ENCODE assay signal across 14 cellular contexts in the genomic region with DNA sequence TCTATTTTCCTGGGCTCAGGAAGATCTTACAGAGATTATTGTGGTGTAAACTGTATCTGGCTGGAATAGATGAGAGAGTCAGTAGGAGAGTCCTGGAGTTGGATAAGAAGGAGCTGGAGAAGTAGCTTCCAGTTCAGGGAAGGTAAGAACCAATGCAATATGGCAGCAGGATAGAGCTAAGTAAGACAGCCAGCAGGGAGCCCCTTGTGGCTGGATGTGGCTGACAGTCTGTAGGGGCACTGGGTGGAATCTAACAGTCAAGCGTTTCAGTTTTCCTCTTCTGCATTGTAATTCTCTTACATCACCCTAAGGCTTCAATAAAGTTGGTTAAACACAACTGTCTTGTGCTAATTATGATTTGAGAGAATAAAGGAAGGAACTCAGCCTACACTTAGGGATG.
DNase-seq lines count a peak whose midpoint lies in the region; ATAC-seq and TF ChIP-seq lines count a peak whose summit lies in the region.
"Had no signal": no experiment of that assay in that cellular context is flagged by ENCODE, and none has a peak within 500 bp of the region (broad histone marks: within the 10 kb centered on the region; RNA-seq: fewer than 3 reads in every experiment).

No MANE protein-coding gene starts in this region.

- peak overlapping the region; percentile 42 to 70 for H3K27ac ChIP-seq in right atrium auricular region
- no peak overlapping the region for H3K27ac ChIP-seq in OCI-LY3 (ENCODE audit: low read length)
- H3K27ac ChIP-seq in fibroblast of lung (ENCODE audit: insufficient read depth, low read length) = no peak overlapping the region
- H3K27ac ChIP-seq in ascending aorta = peak overlapping the region in 1 of 2 donors; percentile 63
- H3K27ac ChIP-seq in caudate nucleus (ENCODE audit: low read depth, low read length) = no peak overlapping the region

- no peak for TF ChIP-seq CTCF in right atrium auricular region (IDR thresholded peaks at IDR 0.05)
- TF ChIP-seq CTCF in OCI-LY3 (IDR thresholded peaks at IDR 0.05; ENCODE audit: low read depth, low read length) = peak; percentile 21; the same call in 1 of the 2 replicates
- TF ChIP-seq CTCF in fibroblast of lung (conservative IDR thresholded peaks at IDR 0.05 in 1 of 2, IDR thresholded peaks at IDR 0.05 in 1 of 2; ENCODE audit: low read depth in 1 of 2, low read length in 2 of 2) = peak; percentile 18 to 21
- TF ChIP-seq CTCF in ascending aorta (IDR thresholded peaks at IDR 0.05) = no peak

- H2AFZ ChIP-seq in OCI-LY3 (ENCODE audit: low read depth, low read length) = no peak overlapping the region
- H2AFZ ChIP-seq in fibroblast of lung (ENCODE audit: low read length) = no peak overlapping the region

- H3K9me3 ChIP-seq in right atrium auricular region (no peaks in the 10 kb centered on the region), OCI-LY3 (ENCODE audit: insufficient read depth, low read length) (no peaks in the 10 kb centered on the region), fibroblast of lung (ENCODE audit: control insufficient read depth, insufficient read depth, low read depth, low read length) (no peaks in the 10 kb centered on the region), ascending aorta (no peaks in the 10 kb centered on the region)
- H3K9me3 ChIP-seq: heart left ventricle had no signal

- H3K9ac ChIP-seq in OCI-LY3 (ENCODE audit: low read length) = no peak overlapping the region
- no peak overlapping the region for H3K9ac ChIP-seq in fibroblast of lung (ENCODE audit: insufficient read depth, low read length)

- DNase-seq in right atrium auricular region (ENCODE audit: low spot score) (no peak), Right ventricle myocardium superior (no peak), fibroblast of lung (ENCODE audit: low read depth in 2 of 2) (peak in 1 of 2 donors; percentile 15), ascending aorta (ENCODE audit: low spot score in 2 of 2) (no peak), caudate nucleus (lab: John Stamatoyannopoulos, UW) (no peak), islet precursor cell (no peak)
- DNase-seq: activated CD4-positive, alpha-beta T cell treated with anti-CD3 and anti-CD28 coated beads, Interleukin-2, amount 10 ng/mL, durations not matched to agents 7 days and 5 days; amygdala; CD8-positive, alpha-beta memory T cell; heart left ventricle; NCI-H510A; nephron progenitor cell had no signal

- H3K4me3 ChIP-seq in right atrium auricular region = no peak overlapping the region
- H3K4me3 ChIP-seq in OCI-LY3 (ENCODE audit: low read length) = no peak overlapping the region
- no peak overlapping the region for H3K4me3 ChIP-seq in fibroblast of lung (replicated peaks in 1 of 4; ENCODE audit: control extremely low read depth in 1 of 4, insufficient read depth in 1 of 4, low read depth in 3 of 4, low read length in 4 of 4)
- no peak overlapping the region for H3K4me3 ChIP-seq in ascending aorta

- no peak overlapping the region for H3K4me2 ChIP-seq in OCI-LY3 (ENCODE audit: low read length)
- no peak overlapping the region for H3K4me2 ChIP-seq in fibroblast of lung (ENCODE audit: extremely low read depth, insufficient read depth, low read length)

- H3K36me3 ChIP-seq in right atrium auricular region = no peaks in the 10 kb centered on the region
- no peaks in the 10 kb centered on the region for H3K36me3 ChIP-seq in OCI-LY3 (replicated peaks; ENCODE audit: low read depth, low read length)
- H3K36me3 ChIP-seq in fibroblast of lung (ENCODE audit: control insufficient read depth, insufficient read depth, low read length) = no peaks in the 10 kb centered on the region
- no peaks in the 10 kb centered on the region for H3K36me3 ChIP-seq in ascending aorta
- H3K36me3 ChIP-seq: heart left ventricle had no signal

- H3K79me2 ChIP-seq in OCI-LY3 (ENCODE audit: low read length) (no peaks in the 10 kb centered on the region), fibroblast of lung (ENCODE audit: control insufficient read depth, insufficient read depth, low read length) (no peaks in the 10 kb centered on the region)

- intact Hi-C loops in Right ventricle myocardium superior (cut with DNase I) (no loop called here), ascending aorta (cut with DNase I) (loop anchor here (5.0 kb wide), 3 partner anchors 70 to 245 kb away; a partner anchor contains a TSS)

- H4K20me1 ChIP-seq in OCI-LY3 (ENCODE audit: insufficient read depth, low read length) (no peaks in the 10 kb centered on the region), fibroblast of lung (ENCODE audit: control insufficient read depth, extremely low read depth, insufficient read depth, low read length) (no peaks in the 10 kb centered on the region)

- ATAC-seq in Right ventricle myocardium superior (ENCODE audit: poor library complexity) (no peak), HG03439 (IDR thresholded peaks at IDR 0.05; ENCODE audit: unreplicated experiment) (no peak)

- H3K4me1 ChIP-seq in right atrium auricular region (peaks cover 0 to 67% of the 10 kb centered on the region in 2 donors), OCI-LY3 (ENCODE audit: low read length) (peaks cover 7% of the 10 kb centered on the region; the same call in 1 of the 2 replicates), fibroblast of lung (ENCODE audit: control insufficient read depth, extremely low read depth, insufficient read depth, low read length) (peaks cover 18% of the 10 kb centered on the region), ascending aorta (peaks cover 9 to 38% of the 10 kb centered on the region in 2 donors)

- H3K27me3 ChIP-seq in right atrium auricular region (no peaks in the 10 kb centered on the region), OCI-LY3 (ENCODE audit: low read depth, low read length) (peaks cover 12% of the 10 kb centered on the region), fibroblast of lung (ENCODE audit: control insufficient read depth, insufficient read depth, low read length) (no peaks in the 10 kb centered on the region), ascending aorta (no peaks in the 10 kb centered on the region)
- H3K27me3 ChIP-seq: heart left ventricle had no signal

Comparison
In these comparisons a context has a peak if more than half of its experiments do, and no peak if none do; other contexts are left out.
1. H3K27ac ChIP-seq: peak in right atrium auricular region (2 of 2); none in OCI-LY3 (single experiment), fibroblast of lung (single experiment) and caudate nucleus (single experiment).
2. CTCF ChIP-seq: peak in OCI-LY3 (single experiment) and fibroblast of lung (2 of 2); none in right atrium auricular region (0 of 2) and ascending aorta (0 of 3).